12 cellular contexts compared by ENCODE assay signal in genomic region chr3:66693461-66693912, GRCh38.
DNase-seq lines count a peak whose midpoint lies in the region; ATAC-seq and TF ChIP-seq lines count a peak whose summit lies in the region.
"Had no signal": no experiment of that assay in that cellular context is flagged by ENCODE, and none has a peak within 500 bp of the region (broad histone marks: within the 10 kb centered on the region; RNA-seq: fewer than 3 reads in every experiment).

No MANE protein-coding gene starts in this region.

- TF ChIP-seq CTCF in heart right ventricle (IDR thresholded peaks at IDR 0.05) = no peak

- no peak for TF ChIP-seq EP300 in Ishikawa (IDR thresholded peaks at IDR 0.05; ENCODE audit: borderline replicate concordance)

- TF ChIP-seq RAD21 in Ishikawa (IDR thresholded peaks at IDR 0.05; ENCODE audit: low read depth) = no peak

- H3K9me3 ChIP-seq in heart right ventricle = no peaks in the 10 kb centered on the region
- H3K9me3 ChIP-seq: neutrophil had no signal

- no peak overlapping the region for H3K27ac ChIP-seq in heart right ventricle
- H3K27ac ChIP-seq: neutrophil, RWPE1 had no signal

- peak overlapping the region in 2 of 10 donors; percentile 18 to 22 for H3K4me3 ChIP-seq in heart right ventricle

- ATAC-seq in heart right ventricle (peak in 2 of 8 donors; percentile 24 to 40), HG02798 (IDR thresholded peaks at IDR 0.05; ENCODE audit: poor library complexity, unreplicated experiment) (no peak)

- peaks cover 0 to 5% (median 0%) of the 10 kb centered on the region in 7 donors for H3K27me3 ChIP-seq in heart right ventricle
- H3K27me3 ChIP-seq: neutrophil had no signal

- DNase-seq in astrocyte of the hippocampus (ENCODE audit: low read depth, low spot score) (peak; percentile 76), heart right ventricle (peak; percentile 6 to 18), renal cortical epithelial cell (ENCODE audit: low read depth) (peak; percentile 24), hepatic stellate cell (ENCODE audit: low spot score) (no peak), glomerular visceral epithelial cell (ENCODE audit: extremely low spot score) (no peak), cortex of kidney (lab: John Stamatoyannopoulos, UW) (no peak)
- DNase-seq: activated CD4-positive, CD25-positive, alpha-beta regulatory T cell; COR-L47 had no signal

- WGBS in heart right ventricle, 2 donors = 31 to 37% methylated on average over 8 of the region's 8 CpGs

- H3K4me1 ChIP-seq in heart right ventricle = peaks cover 0 to 12% (median 6%) of the 10 kb centered on the region in 9 donors

- H3K36me3 ChIP-seq in heart right ventricle = no peaks in the 10 kb centered on the region
- H3K36me3 ChIP-seq: neutrophil had no signal

- intact Hi-C loops in heart right ventricle (cut with DNase I) = no loop called here

TF ChIP-seq in Ishikawa, 13 proteins besides CTCF, POLR2A, EP300 and RAD21:
- 0 out of 2 replicates have a peak, but pooled peaks have one; percentile 31 for TF ChIP-seq NFIC (IDR thresholded peaks at IDR 0.05)
- TF ChIP-seq EGR1 (IDR thresholded peaks at IDR 0.05) = no peak
- no peak for TF ChIP-seq TEAD4 (IDR thresholded peaks at IDR 0.05)

Comparison
In these comparisons a context has a peak if more than half of its experiments do, and no peak if none do; other contexts are left out.
1. DNase-seq: peak in astrocyte of the hippocampus (single experiment), heart right ventricle (2 of 2) and renal cortical epithelial cell (single experiment); none in hepatic stellate cell (single experiment), glomerular visceral epithelial cell (single experiment) and cortex of kidney (single experiment).